ENCODE assay signal across 20 cellular contexts in genomic region chr22:19764636-19765476, GRCh38. TPM values are rescaled to one million over a fixed set of nuclear protein-coding genes. Genes with fewer than 3 reads are reported as not detected.
DNase-seq lines count a peak whose midpoint lies in the region; ATAC-seq and TF ChIP-seq lines count a peak whose summit lies in the region.
"Had no signal": no experiment of that assay in that cellular context is flagged by ENCODE, and none has a peak within 500 bp of the region (broad histone marks: within the 10 kb centered on the region; RNA-seq: fewer than 3 reads in every experiment).

No MANE protein-coding gene starts in this region.

- H3K27ac ChIP-seq in HUES6 (ENCODE audit: low read depth, low read length) (no peak overlapping the region), neural progenitor cell (no peak overlapping the region), PC-3 (ENCODE audit: low read length) (no peak overlapping the region)
- H3K27ac ChIP-seq: 22Rv1, HL-60, parathyroid adenoma, stomach, VCaP had no signal

- peak overlapping the region; percentile 28 for H3K4me3 Mint-ChIP-seq in activated CD4-positive, alpha-beta T cell treated with anti-CD3 and anti-CD28 coated beads, Interleukin-2, amount 10 ng/mL, durations not matched to agents 24 days and 14 days
- H3K4me3 Mint-ChIP-seq in effector memory CD8-positive, alpha-beta T cell = peak overlapping the region; percentile 68
- peak overlapping the region; percentile 63 for H3K4me3 Mint-ChIP-seq in neural progenitor cell

- H3K79me2 ChIP-seq in neural progenitor cell (ENCODE audit: low read depth) = no peaks in the 10 kb centered on the region
- H3K79me2 ChIP-seq in PC-3 (ENCODE audit: low read length) = peaks cover 32% of the 10 kb centered on the region
- H3K79me2 ChIP-seq: parathyroid adenoma had no signal

- no peak overlapping the region for H3K9ac ChIP-seq in HUES6 (ENCODE audit: low read length)
- H3K9ac ChIP-seq in neural progenitor cell = no peak overlapping the region
- no peak overlapping the region for H3K9ac ChIP-seq in PC-3 (ENCODE audit: low read length)
- H3K9ac ChIP-seq: parathyroid adenoma had no signal

- H3K9me3 ChIP-seq in HUES6 (ENCODE audit: control insufficient read depth, insufficient read depth, low read depth, low read length) (no peaks in the 10 kb centered on the region), neural progenitor cell (ENCODE audit: low read depth) (no peaks in the 10 kb centered on the region), PC-3 (ENCODE audit: low read length) (no peaks in the 10 kb centered on the region)
- H3K9me3 ChIP-seq: stomach had no signal

- H3K27me3 ChIP-seq in HUES6 (ENCODE audit: control insufficient read depth, insufficient read depth, low read length) (peaks cover 98% of the 10 kb centered on the region), neural progenitor cell (peaks cover 99% of the 10 kb centered on the region), PC-3 (ENCODE audit: low read length) (no peaks in the 10 kb centered on the region)

- H3F3A ChIP-seq in neural progenitor cell (ENCODE audit: low read depth) (peaks cover 25% of the 10 kb centered on the region), PC-3 (ENCODE audit: low read length, unreplicated experiment) (no peaks in the 10 kb centered on the region)

- peaks cover 2% of the 10 kb centered on the region for H3K36me3 Mint-ChIP-seq in activated CD4-positive, alpha-beta T cell treated with anti-CD3 and anti-CD28 coated beads, Interleukin-2, amount 10 ng/mL, durations not matched to agents 24 days and 14 days (ENCODE audit: low read depth)
- peaks cover 6% of the 10 kb centered on the region for H3K36me3 Mint-ChIP-seq in effector memory CD8-positive, alpha-beta T cell (ENCODE audit: insufficient read depth)
- no peaks in the 10 kb centered on the region for H3K36me3 Mint-ChIP-seq in neural progenitor cell

- H3K36me3 ChIP-seq in HUES6 (ENCODE audit: control insufficient read depth, insufficient read depth, low read length) (no peaks in the 10 kb centered on the region), neural progenitor cell (no peaks in the 10 kb centered on the region), PC-3 (ENCODE audit: low read depth, low read length) (no peaks in the 10 kb centered on the region)
- H3K36me3 ChIP-seq: stomach had no signal

- peaks cover 9% of the 10 kb centered on the region for H3K4me1 Mint-ChIP-seq in activated CD4-positive, alpha-beta T cell treated with anti-CD3 and anti-CD28 coated beads, Interleukin-2, amount 10 ng/mL, durations not matched to agents 24 days and 14 days
- H3K4me1 Mint-ChIP-seq in effector memory CD8-positive, alpha-beta T cell (ENCODE audit: low read depth in 2 of 2) = peaks cover 9 to 10% of the 10 kb centered on the region in 2 donors
- H3K4me1 Mint-ChIP-seq in neural progenitor cell = peaks cover 24% of the 10 kb centered on the region

- H3K27me3 Mint-ChIP-seq in activated CD4-positive, alpha-beta T cell treated with anti-CD3 and anti-CD28 coated beads, Interleukin-2, amount 10 ng/mL, durations not matched to agents 24 days and 14 days = peaks cover 65% of the 10 kb centered on the region
- H3K27me3 Mint-ChIP-seq in effector memory CD8-positive, alpha-beta T cell = peaks cover 59 to 80% of the 10 kb centered on the region in 2 donors
- peaks cover 75% of the 10 kb centered on the region for H3K27me3 Mint-ChIP-seq in neural progenitor cell (ENCODE audit: insufficient read depth, low read depth)

- DNase-seq in activated CD4-positive, alpha-beta T cell treated with anti-CD3 and anti-CD28 coated beads, Interleukin-2, amount 10 ng/mL, durations not matched to agents 24 days and 14 days = no peak
- no peak for DNase-seq in activated CD4-positive, alpha-beta T cell treated with anti-CD3 and anti-CD28 coated beads, Interleukin-2, amount 50 U/mL, for 4 hours
- DNase-seq in effector memory CD8-positive, alpha-beta T cell = no peak
- DNase-seq in neural progenitor cell (ENCODE audit: low spot score) = peak; percentile 41
- no peak for DNase-seq in PC-3
- no peak for DNase-seq in NOMO-1 treated with dmso at 0.1 percent for 144 hours (lab: John Stamatoyannopoulos, UW; ENCODE audit: unreplicated experiment)
- no peak for DNase-seq in H4 (ENCODE audit: low spot score)
- DNase-seq: activated CD8-positive, alpha-beta memory T cell treated with anti-CD3 and anti-CD28 coated beads, Interleukin-2, amount 50 U/mL, for 4 hours; caudate nucleus; islet precursor cell; Kasumi-1; midbrain; NCI-H146; NCI-H510A; stomach had no signal

- no peak overlapping the region for H3K27ac Mint-ChIP-seq in activated CD4-positive, alpha-beta T cell treated with anti-CD3 and anti-CD28 coated beads, Interleukin-2, amount 10 ng/mL, durations not matched to agents 24 days and 14 days
- H3K27ac Mint-ChIP-seq in effector memory CD8-positive, alpha-beta T cell = no peak overlapping the region
- no peak overlapping the region for H3K27ac Mint-ChIP-seq in neural progenitor cell

- BruUV-seq in PC-3 (replicated peaks; lab: Mats Ljungman, UMichigan) = no TSS peak

- no peaks in the 10 kb centered on the region for H3K9me2 ChIP-seq in PC-3 (replicated peaks; ENCODE audit: low read length)

- no peaks in the 10 kb centered on the region for H3K9me3 Mint-ChIP-seq in activated CD4-positive, alpha-beta T cell treated with anti-CD3 and anti-CD28 coated beads, Interleukin-2, amount 10 ng/mL, durations not matched to agents 24 days and 14 days
- H3K9me3 Mint-ChIP-seq in effector memory CD8-positive, alpha-beta T cell = no peaks in the 10 kb centered on the region
- H3K9me3 Mint-ChIP-seq in neural progenitor cell = peaks cover 7% of the 10 kb centered on the region

- CTCF ChIA-PET in PC-3 (lab: Charles Lee) = no interaction called here

- POLR2A ChIA-PET in PC-3 (lab: Charles Lee; ENCODE audit: unreplicated experiment) = no interaction called here

- H4K20me1 ChIP-seq in neural progenitor cell (ENCODE audit: low read depth) (peaks cover 69% of the 10 kb centered on the region), PC-3 (ENCODE audit: low read length) (no peaks in the 10 kb centered on the region)

- intact Hi-C loops in activated CD4-positive, alpha-beta T cell treated with anti-CD3 and anti-CD28 coated beads, Interleukin-2, amount 10 ng/mL, durations not matched to agents 24 days and 14 days (cut with micrococcal nuclease) = no loop called here
- intact Hi-C loops in PC-3 (cut with micrococcal nuclease) = loop anchor here (10.0 kb wide), 1 partner anchor 90 kb away; the partner anchor contains the start of genes GNB1L and RTL10

- H2AFZ ChIP-seq in neural progenitor cell (replicated peaks) (no peak overlapping the region), PC-3 (ENCODE audit: low read length) (no peak overlapping the region)
- H2AFZ ChIP-seq: parathyroid adenoma had no signal

- H3K4me2 ChIP-seq in neural progenitor cell (no peak overlapping the region), PC-3 (ENCODE audit: low read length) (no peak overlapping the region)

- H3K4me3 ChIP-seq in HUES6 (ENCODE audit: low read depth, low read length) = peak overlapping the region; percentile 44
- no peak overlapping the region for H3K4me3 ChIP-seq in neural progenitor cell
- no peak overlapping the region for H3K4me3 ChIP-seq in PC-3 (ENCODE audit: low read length)

- ATAC-seq in effector memory CD8-positive, alpha-beta T cell (replicated peaks) = no peak
- no peak for ATAC-seq in PC-3

- TF ChIP-seq CTCF in neural progenitor cell (IDR thresholded peaks at IDR 0.05) (no peak), PC-3 (conservative IDR thresholded peaks at IDR 0.05; ENCODE audit: low read depth, low read length) (no peak)

- H3K4me1 ChIP-seq in HUES6 (ENCODE audit: control insufficient read depth, insufficient read depth, low read length) (peaks cover 34% of the 10 kb centered on the region), neural progenitor cell (peaks cover 6% of the 10 kb centered on the region), PC-3 (ENCODE audit: insufficient read depth, low read length) (peaks cover 7% of the 10 kb centered on the region; the same call in 1 of the 2 replicates)
- H3K4me1 ChIP-seq: parathyroid adenoma had no signal

RNA-seq across cellular contexts. Expression of gene TBX1, which starts 4.3 kb away (rescaled TPM):
- total RNA-seq in activated CD4-positive, alpha-beta T cell treated with anti-CD3 and anti-CD28 coated beads, Interleukin-2, amount 10 ng/mL, durations not matched to agents 24 days and 14 days = 0.09 TPM in 1 of 2 replicates, not detected in the other
- total RNA-seq in neural progenitor cell (ENCODE audit: low replicate concordance) (0.06 TPM in 1 of 2 replicates, not detected in the other), PC-3 (2014; rRNA removed) (15.9 and 18.6 TPM in 2 replicates)
- not detected in 2 replicates for total RNA-seq in H4 (2014; rRNA removed; shearing (Covaris generic))

RNA-seq across cellular contexts. Expression of gene GP1BB, which starts 41.5 kb away (rescaled TPM):
- not detected in 2 replicates for total RNA-seq in activated CD4-positive, alpha-beta T cell treated with anti-CD3 and anti-CD28 coated beads, Interleukin-2, amount 10 ng/mL, durations not matched to agents 24 days and 14 days
- total RNA-seq in neural progenitor cell (ENCODE audit: low replicate concordance) = 1.2 TPM in 1 of 2 replicates, not detected in the other
- 0.80 and 5.9 TPM in 2 replicates for total RNA-seq in PC-3 (2014; rRNA removed)
- total RNA-seq in H4 (2014; rRNA removed; shearing (Covaris generic)) = 0.06 and 1.3 TPM in 2 replicates

RNA-seq across cellular contexts. Expression of gene SEPTIN5, which starts 50.6 kb away (rescaled TPM):
- total RNA-seq in activated CD4-positive, alpha-beta T cell treated with anti-CD3 and anti-CD28 coated beads, Interleukin-2, amount 10 ng/mL, durations not matched to agents 24 days and 14 days = 0.44 and 1.4 TPM in 2 replicates
- total RNA-seq in neural progenitor cell (ENCODE audit: low replicate concordance) (5.0 and 8.2 TPM in 2 replicates), PC-3 (2014; rRNA removed) (26.3 and 27.5 TPM in 2 replicates)
- 10.9 and 15.8 TPM in 2 replicates for total RNA-seq in H4 (2014; rRNA removed; shearing (Covaris generic))

Comparison
In these comparisons a context has a peak if more than half of its experiments do, and no peak if none do; other contexts are left out.
1. RNA of gene TBX1, which starts 4.3 kb away (total RNA-seq): 15.9 to 18.6 TPM in PC-3; 0.09 TPM in activated CD4-positive, alpha-beta T cell treated with anti-CD3 and anti-CD28 coated beads, Interleukin-2, amount 10 ng/mL, durations not matched to agents 24 days and 14 days, 0.06 TPM in neural progenitor cell and not detected in H4; every median in the first group is over 10 times any median in the second.
2. Peak in every context shown above with its lines, with median percentiles within 50 percentile points of each other: H3K4me3 Mint-ChIP-seq.